17 cellular contexts compared by ENCODE assay signal in genomic region chr3:151974067-151974466, GRCh38.
DNase-seq lines count a peak whose midpoint lies in the region; ATAC-seq, FAIRE-seq and TF ChIP-seq lines count a peak whose summit lies in the region.
"Had no signal": no experiment of that assay in that cellular context is flagged by ENCODE, and none has a peak within 500 bp of the region (broad histone marks: within the 10 kb centered on the region; RNA-seq: fewer than 3 reads in every experiment).

No MANE protein-coding gene starts in this region.

- no peaks in the 10 kb centered on the region for H4K20me1 ChIP-seq in osteoblast (ENCODE audit: insufficient read depth, low read length)

- H3K79me2 ChIP-seq in osteoblast (ENCODE audit: insufficient read depth, low read length): no peaks in the 10 kb centered on the region

- ATAC-seq in GM19397 (IDR thresholded peaks at IDR 0.05; ENCODE audit: unreplicated experiment): no peak
- ATAC-seq in GM18870 (IDR thresholded peaks at IDR 0.05; ENCODE audit: unreplicated experiment): no peak
- ATAC-seq in left colon: no peak
- ATAC-seq: heart left ventricle, Panc1, T-helper 17 cell had no signal

- DNase-seq in NCI-H524 (lab: John Stamatoyannopoulos, UW): peak; percentile 81 to 95
- peak; percentile 17 for DNase-seq in osteoblast (ENCODE audit: insufficient read length, low spot score, missing footprints)
- DNase-seq in left colon: no peak
- no peak for DNase-seq in stimulated activated CD4-positive, alpha-beta T cell treated with anti-CD3 and anti-CD28 coated beads, Interleukin-4, amount 100 ng/mL, for 24 hours
- DNase-seq: activated CD4-positive, alpha-beta T cell treated with anti-CD3 and anti-CD28 coated beads, Interleukin-2, amount 10 ng/mL, durations not matched to agents 24 days and 14 days; activated T-cell treated with anti-CD3 and anti-CD28 coated beads, Interleukin-2, amount 50 U/mL, for 48 hours; effector CD4-positive, alpha-beta T cell; heart left ventricle; NCI-H1092; nephron progenitor cell; sigmoid colon; T-helper 17 cell had no signal

- H3K4me2 ChIP-seq in osteoblast (ENCODE audit: insufficient read depth, low read length): no peak overlapping the region

- no peaks in the 10 kb centered on the region for H3K36me3 ChIP-seq in osteoblast (ENCODE audit: insufficient read depth, low read length)
- H3K36me3 ChIP-seq: heart left ventricle, sigmoid colon had no signal

- FAIRE-seq in G401.6 (lab: Jason Lieb, UNC) (peak; percentile 25), endometrium (lab: Jason Lieb, UNC) (peak; percentile 99)

- H3K4me3 ChIP-seq in osteoblast (ENCODE audit: insufficient read depth, low read length): no peak overlapping the region
- H3K4me3 ChIP-seq: heart left ventricle, sigmoid colon had no signal

- no peak for TF ChIP-seq CTCF in osteoblast (IDR thresholded peaks at IDR 0.05; ENCODE audit: extremely low read depth, low read depth, low read length)

- no peak overlapping the region for H3K27ac ChIP-seq in osteoblast (ENCODE audit: low read depth, low read length)
- H3K27ac ChIP-seq: heart left ventricle, sigmoid colon had no signal

- intact Hi-C loops in left colon (cut with DNase I, micrococcal nuclease): no loop called here

- no peaks in the 10 kb centered on the region for H3K27me3 ChIP-seq in osteoblast (ENCODE audit: insufficient read depth, low read length)
- H3K27me3 ChIP-seq: heart left ventricle, sigmoid colon had no signal

- H2AFZ ChIP-seq in osteoblast (ENCODE audit: low read length): no peak overlapping the region

- no peaks in the 10 kb centered on the region for H3K9me3 ChIP-seq in osteoblast (ENCODE audit: low read depth, low read length)
- H3K9me3 ChIP-seq: heart left ventricle, sigmoid colon had no signal

- H3K4me1 ChIP-seq in osteoblast (ENCODE audit: insufficient read depth, low read length): peaks cover 23% of the 10 kb centered on the region

Comparison
In these comparisons a context has a peak if more than half of its experiments do, and no peak if none do; other contexts are left out.
1. DNase-seq: peak in NCI-H524 (2 of 2) and osteoblast (single experiment); none in left colon (0 of 2) and stimulated activated CD4-positive, alpha-beta T cell treated with anti-CD3 and anti-CD28 coated beads, Interleukin-4, amount 100 ng/mL, for 24 hours (single experiment).